27 cellular contexts compared by ENCODE assay signal in the genomic region with DNA sequence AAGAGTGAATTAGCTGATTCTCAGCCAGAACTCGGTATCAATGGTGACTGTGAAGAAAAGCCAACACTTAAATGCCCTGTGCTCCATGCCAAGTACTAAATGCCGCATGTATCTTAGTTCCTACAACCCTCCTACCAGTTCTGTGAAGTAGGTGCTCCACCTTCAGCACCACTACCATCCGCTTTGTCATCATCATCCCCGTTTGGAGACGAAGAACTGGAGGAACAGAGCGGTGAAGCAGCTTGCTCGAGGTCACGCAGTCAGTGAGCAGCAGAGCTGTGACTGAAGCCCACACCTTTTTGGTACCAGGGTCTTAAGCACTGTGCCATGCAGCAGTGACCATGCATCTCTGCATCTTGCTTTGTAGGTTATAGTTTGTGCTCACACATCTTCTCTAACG.
DNase-seq lines count a peak whose midpoint lies in the region; FAIRE-seq and TF ChIP-seq lines count a peak whose summit lies in the region.
"Had no signal": no experiment of that assay in that cellular context is flagged by ENCODE, and none has a peak within 500 bp of the region (broad histone marks: within the 10 kb centered on the region; RNA-seq: fewer than 3 reads in every experiment).

No MANE protein-coding gene starts in this region.

- H2AK5ac ChIP-seq in H1 (ENCODE audit: low read depth, low read length), result no peak overlapping the region

- TF ChIP-seq EP300 in H1 (IDR thresholded peaks at IDR 0.05; ENCODE audit: borderline replicate concordance in 1 of 2, low read depth in 2 of 2, low read length in 2 of 2) (no peak), esophagus muscularis mucosa (IDR thresholded peaks at IDR 0.05) (no peak)

- H3K4me2 ChIP-seq in H1 (ENCODE audit: insufficient read depth in 1 of 2, low read depth in 2 of 2, low read length in 2 of 2), result no peak overlapping the region
- H3K4me2 ChIP-seq: BLaER1 had no signal

- no peak overlapping the region for H4K8ac ChIP-seq in H1 (ENCODE audit: extremely low read depth, insufficient read depth, low read length)

- no peak overlapping the region for H4K91ac ChIP-seq in H1 (replicated peaks; ENCODE audit: insufficient read length, low read length)

- TF ChIP-seq CTCF in H1 (IDR thresholded peaks at IDR 0.05; ENCODE audit: control extremely low read depth in 1 of 3, insufficient read depth in 1 of 3, low read depth in 1 of 3, low read length in 3 of 3) (no peak), esophagus muscularis mucosa (IDR thresholded peaks at IDR 0.05) (no peak)

- no peak overlapping the region for H3K14ac ChIP-seq in H1 (ENCODE audit: insufficient read length)

- no peak overlapping the region for H3K4me3 ChIP-seq in H1 (ENCODE audit: extremely low read depth in 1 of 4, insufficient read depth in 2 of 4, low read depth in 3 of 4, low read length in 4 of 4)
- no peak overlapping the region for H3K4me3 ChIP-seq in esophagus muscularis mucosa
- H3K4me3 ChIP-seq: BLaER1, GM12878 had no signal

- H3K27ac ChIP-seq in angular gyrus (ENCODE audit: low read depth, low read length) (peak overlapping the region; percentile 29), caudate nucleus (ENCODE audit: low read depth, low read length) (peak overlapping the region; percentile 63), H1 (ENCODE audit: low read depth, low read length) (no peak overlapping the region), esophagus muscularis mucosa (replicated peaks in 1 of 4) (no peak overlapping the region)
- H3K27ac ChIP-seq: 22Rv1, BLaER1 had no signal

- POLR2A ChIA-PET in H1 (lab: Charles Lee; ENCODE audit: partially characterized antibody), result no interaction called here

- H3K27me3 ChIP-seq in H1 (replicated peaks in 1 of 4; ENCODE audit: control insufficient read depth in 3 of 4, extremely low read depth in 1 of 4, insufficient read depth in 3 of 4, low read length in 3 of 4) (no peaks in the 10 kb centered on the region), esophagus muscularis mucosa (peaks cover 0 to 16% (median 0%) of the 10 kb centered on the region in 4 donors)
- H3K27me3 ChIP-seq: BE2C, BLaER1 had no signal

- FAIRE-seq in H1 (lab: Jason Lieb, UNC) (no peak), urothelium cell line (lab: Jason Lieb, UNC) (peak; percentile 69)
- FAIRE-seq: A204.1, GM12878, GM12892, GM18507 had no signal

- no peak for TF ChIP-seq RAD21 in H1 (IDR thresholded peaks at IDR 0.05 in 1 of 2, conservative IDR thresholded peaks at IDR 0.05 in 1 of 2; ENCODE audit: low read depth in 2 of 2, low read length in 2 of 2)

- H2BK120ac ChIP-seq in H1 (replicated peaks; ENCODE audit: low read depth, low read length), result no peak overlapping the region

- H2BK12ac ChIP-seq in H1 (ENCODE audit: low read depth, low read length), result 0 out of 2 replicates have a peak overlapping the region, but pooled peaks have one; percentile 0

- no peak overlapping the region for H3K56ac ChIP-seq in H1 (replicated peaks; ENCODE audit: insufficient read length, low read depth, low read length)

- H2BK15ac ChIP-seq in H1 (ENCODE audit: low read length), result no peak overlapping the region

- H2AFZ ChIP-seq in H1 (ENCODE audit: low read length), result no peak overlapping the region

- intact Hi-C loops in esophagus muscularis mucosa (cut with DNase I), result no loop called here

- no peaks in the 10 kb centered on the region for H3K9me3 ChIP-seq in H1 (ENCODE audit: insufficient read depth in 2 of 2, low read depth in 1 of 2, low read length in 1 of 2)
- H3K9me3 ChIP-seq in esophagus muscularis mucosa, result no peaks in the 10 kb centered on the region
- H3K9me3 ChIP-seq: BE2C, BLaER1 had no signal

- DNase-seq in caudate nucleus (lab: John Stamatoyannopoulos, UW) (peak in 10 of 61 donors; percentile 14 to 65 (median 42)), H1 (ENCODE audit: low read depth in 1 of 2, low spot score in 2 of 2) (no peak), urothelium cell line (ENCODE audit: low spot score) (no peak), esophagus muscularis mucosa (ENCODE audit: extremely low spot score) (no peak), NCI-H1930 (lab: John Stamatoyannopoulos, UW) (no peak)
- no peak for DNase-seq in activated CD4-positive, alpha-beta T cell treated with anti-CD3 and anti-CD28 coated beads, Interleukin-2, amount 50 U/mL, for 48 hours
- DNase-seq: ACHN; BE2C; C1 segment of cervical spinal cord; CD4-positive, alpha-beta memory T cell; CD4-positive, CD25-positive, alpha-beta regulatory T cell; CD8-positive, alpha-beta memory T cell; COR-L47; DMS 273 treated with DMSO at 0.1 percent for 48 hours; DMS153; DMS53; DMS79; DND-41; EL; GDM1 had no signal

- H3K4ac ChIP-seq in H1 (replicated peaks; ENCODE audit: insufficient read length, low read depth, low read length), result no peak overlapping the region

- TF ChIP-seq POLR2A in H1 (IDR thresholded peaks at IDR 0.05; ENCODE audit: control extremely low read depth in 1 of 2, low read depth in 2 of 2, low read length in 2 of 2), result no peak
- TF ChIP-seq POLR2A in esophagus muscularis mucosa (IDR thresholded peaks at IDR 0.05; ENCODE audit: low read depth), result no peak

- H4K20me1 ChIP-seq in H1 (replicated peaks in 1 of 2; ENCODE audit: control insufficient read depth in 1 of 2, insufficient read depth in 2 of 2, low read length in 2 of 2), result no peaks in the 10 kb centered on the region
- H4K20me1 ChIP-seq: BLaER1 had no signal

- H2BK20ac ChIP-seq in H1 (ENCODE audit: low read length), result no peak overlapping the region

- H4K5ac ChIP-seq in H1 (ENCODE audit: insufficient read length, low read depth, low read length), result no peak overlapping the region

- 99% methylated on average over 9 of the region's 9 CpGs; no CpG with 5 or more reads in 1 of the 2 experiments for WGBS in H1 (ENCODE audit: extremely low coverage in 1 of 2, insufficient coverage in 1 of 2, insufficient read length in 1 of 2, insufficient replicate concordance in 2 of 2, low coverage in 1 of 2, low lambda C conversion rate in 2 of 2, missing lambda C conversion rate in 1 of 2), 2 experiments
- WGBS in esophagus muscularis mucosa, result 90% methylated on average over 9 of the region's 9 CpGs

- H3K18ac ChIP-seq in H1 (ENCODE audit: extremely low read depth, low read length), result no peak overlapping the region

- H3K79me1 ChIP-seq in H1 (ENCODE audit: low read depth, low read length), result no peaks in the 10 kb centered on the region

- peaks cover 2% of the 10 kb centered on the region; the same call in 1 of the 2 replicates for H3K23me2 ChIP-seq in H1 (ENCODE audit: low read depth, low read length)

- H3K4me1 ChIP-seq in H1 (replicated peaks in 1 of 4; ENCODE audit: control insufficient read depth in 3 of 4, insufficient read depth in 4 of 4, low read length in 3 of 4), result peaks cover 0 to 10% (median 4%) of the 10 kb centered on the region in 4 experiments; a peak in 5 of 7 replicates
- H3K4me1 ChIP-seq in esophagus muscularis mucosa, result no peaks in the 10 kb centered on the region
- H3K4me1 ChIP-seq: BE2C, BLaER1 had no signal

- no peak overlapping the region for H2BK5ac ChIP-seq in H1 (ENCODE audit: low read depth, low read length)

- no peak overlapping the region for H3K23ac ChIP-seq in H1 (ENCODE audit: insufficient read length)

- CTCF ChIA-PET in H1 (lab: Charles Lee; ENCODE audit: partially characterized antibody), result interaction anchor here (1.2 to 2.1 kb wide), 5 partner anchors 9 to 202 kb away, joined by 3 to 5 read pairs (median 5); no protein-coding TSS in a partner anchor

- no peaks in the 10 kb centered on the region for H3K36me3 ChIP-seq in H1 (ENCODE audit: control insufficient read depth in 2 of 4, insufficient read depth in 4 of 4, low read length in 3 of 4)
- no peaks in the 10 kb centered on the region for H3K36me3 ChIP-seq in esophagus muscularis mucosa
- H3K36me3 ChIP-seq: BLaER1 had no signal

- H3K9ac ChIP-seq in H1 (replicated peaks in 1 of 4; ENCODE audit: extremely low read depth in 1 of 4, low read depth in 3 of 4, low read length in 3 of 4), result no peak overlapping the region
- H3K9ac ChIP-seq: BLaER1 had no signal

- H3K79me2 ChIP-seq in H1 (ENCODE audit: control insufficient read depth in 1 of 2, insufficient read depth in 2 of 2, low read length in 2 of 2), result no peaks in the 10 kb centered on the region

TF ChIP-seq in H1, 55 proteins besides CTCF, POLR2A, EP300 and RAD21:
- TF ChIP-seq YY1 (IDR thresholded peaks at IDR 0.05; ENCODE audit: low read depth, low read length) (no peak), BACH1 (IDR thresholded peaks at IDR 0.05; ENCODE audit: low read length) (no peak), CBX5 (IDR thresholded peaks at IDR 0.05; ENCODE audit: low read depth, low read length) (no peak), KDM4A (IDR thresholded peaks at IDR 0.05; ENCODE audit: low read depth, low read length, severe bottlenecking) (no peak), CBX8 (IDR thresholded peaks at IDR 0.05; ENCODE audit: borderline replicate concordance, low read depth, low read length) (no peak), CREB1 (IDR thresholded peaks at IDR 0.05) (no peak), SP2 (IDR thresholded peaks at IDR 0.05; ENCODE audit: low read length) (no peak), NANOG (IDR thresholded peaks at IDR 0.05; ENCODE audit: insufficient read depth, low read depth, low read length, poor library complexity, severe bottlenecking) (no peak), KDM5A (IDR thresholded peaks at IDR 0.05; ENCODE audit: low read length) (no peak), EZH2 (IDR thresholded peaks at IDR 0.05; ENCODE audit: low read depth, low read length, severe bottlenecking) (no peak)

Comparison
In these comparisons a context has a peak if more than half of its experiments do, and no peak if none do; other contexts are left out.
1. H3K27ac ChIP-seq: peak in angular gyrus (single experiment) and caudate nucleus (single experiment); none in H1 (single experiment) and esophagus muscularis mucosa (0 of 4).